In the genomic region with DNA sequence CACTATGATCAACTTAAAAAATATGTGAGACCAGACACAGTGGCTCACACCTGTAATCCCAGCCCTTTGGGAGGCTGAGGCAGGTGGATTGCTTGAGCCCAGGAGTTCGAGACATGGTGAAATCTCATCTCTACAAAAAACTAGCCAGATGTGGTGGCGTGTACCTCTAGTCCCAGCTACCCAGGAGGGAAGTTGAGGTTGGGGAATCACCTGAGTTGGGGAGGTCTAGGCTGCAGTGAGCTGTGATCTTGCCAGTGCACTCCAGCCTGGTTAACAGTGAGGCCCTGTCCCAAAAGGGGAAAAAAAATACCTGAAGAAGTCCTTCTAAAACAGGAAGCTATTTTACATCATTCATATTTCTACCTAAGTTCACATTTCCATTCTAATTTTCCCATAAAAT, we compare ENCODE assay signal across 14 cellular contexts.
DNase-seq lines count a peak whose midpoint lies in the region; ATAC-seq, FAIRE-seq and TF ChIP-seq lines count a peak whose summit lies in the region.
"Had no signal": no experiment of that assay in that cellular context is flagged by ENCODE, and none has a peak within 500 bp of the region (broad histone marks: within the 10 kb centered on the region; RNA-seq: fewer than 3 reads in every experiment).

No MANE protein-coding gene starts in this region.

- no peak overlapping the region for H3K4me2 ChIP-seq in GM23338
- H3K4me2 ChIP-seq: neural progenitor cell had no signal

- peak; percentile 53 for ATAC-seq in GM19351 (IDR thresholded peaks at IDR 0.05; ENCODE audit: unreplicated experiment)
- ATAC-seq in HG02763 (IDR thresholded peaks at IDR 0.05; ENCODE audit: unreplicated experiment) = peak; percentile 36
- ATAC-seq in HG03457 (IDR thresholded peaks at IDR 0.05; ENCODE audit: unreplicated experiment) = peak; percentile 62
- ATAC-seq in GM23338 = no peak
- ATAC-seq: left lung had no signal

- H3F3A ChIP-seq in GM23338 (replicated peaks; ENCODE audit: low read depth) = no peaks in the 10 kb centered on the region

- H3K27me3 Mint-ChIP-seq in GM23338 (ENCODE audit: insufficient read depth, low read depth, poor library complexity) = peaks cover 1% of the 10 kb centered on the region

- TF ChIP-seq POLR2A in GM12891 (IDR thresholded peaks at IDR 0.05; ENCODE audit: low read depth, low read length) = no peak

- H3K4me1 ChIP-seq in GM23338 (ENCODE audit: insufficient read depth) = no peaks in the 10 kb centered on the region; the same call in 1 of the 2 replicates
- H3K4me1 ChIP-seq: ascending aorta, left lung, neural progenitor cell had no signal

- peaks cover 5% of the 10 kb centered on the region; the same call in 1 of the 3 replicates for H3K4me1 Mint-ChIP-seq in GM23338

- DNase-seq in GM12891 (ENCODE audit: insufficient read length, low spot score) (no peak), GM23338 (ENCODE audit: low spot score) (no peak), NCI-H2029 (lab: John Stamatoyannopoulos, UW) (no peak), amygdala (lab: John Stamatoyannopoulos, UW) (no peak)
- no peak for DNase-seq in stimulated activated CD4-positive, alpha-beta T cell treated with anti-CD3 and anti-CD28 coated beads, Interleukin-4, amount 100 ng/mL, for 24 hours
- DNase-seq: left lung, NCI-H446 treated with DMSO at 0.1 percent for 48 hours had no signal

- H2AFZ ChIP-seq in GM23338 = no peak overlapping the region

- H3K9me2 ChIP-seq in GM23338 (ENCODE audit: insufficient read depth) = no peaks in the 10 kb centered on the region

- no peak overlapping the region for H3K4me3 Mint-ChIP-seq in GM23338
- H3K4me3 Mint-ChIP-seq: neural progenitor cell had no signal

- no peaks in the 10 kb centered on the region for H4K20me1 ChIP-seq in GM23338 (replicated peaks; ENCODE audit: insufficient read depth)

- no peak overlapping the region for H3K4me3 ChIP-seq in GM23338
- H3K4me3 ChIP-seq: ascending aorta, left lung, neural progenitor cell, skin epidermis had no signal

- FAIRE-seq in GM12891 (lab: Jason Lieb, UNC) = peak; percentile 63
- FAIRE-seq: urothelium cell line had no signal

- H3K27ac Mint-ChIP-seq in GM23338 = no peak overlapping the region
- H3K27ac Mint-ChIP-seq: neural progenitor cell had no signal

- H3K27ac ChIP-seq in GM23338 (ENCODE audit: low read depth) = no peak overlapping the region
- H3K27ac ChIP-seq: ascending aorta, left lung, neural progenitor cell, skin epidermis had no signal

- H3K36me3 Mint-ChIP-seq in GM23338 (ENCODE audit: low read depth) = no peaks in the 10 kb centered on the region
- H3K36me3 Mint-ChIP-seq: neural progenitor cell had no signal

- H3K36me3 ChIP-seq in GM23338 (ENCODE audit: insufficient read depth) = no peaks in the 10 kb centered on the region
- H3K36me3 ChIP-seq: ascending aorta, left lung, neural progenitor cell had no signal

- H3K79me2 ChIP-seq in GM23338 (replicated peaks; ENCODE audit: insufficient read depth) = no peaks in the 10 kb centered on the region

- no peak for TF ChIP-seq CTCF in GM23338 (conservative IDR thresholded peaks at IDR 0.05; ENCODE audit: low read depth in 2 of 2)

- no peaks in the 10 kb centered on the region for H3K9me3 Mint-ChIP-seq in GM23338
- H3K9me3 Mint-ChIP-seq: neural progenitor cell had no signal

- H3K27me3 ChIP-seq in GM23338 (ENCODE audit: insufficient read depth) = no peaks in the 10 kb centered on the region
- H3K27me3 ChIP-seq: ascending aorta, left lung, neural progenitor cell had no signal

TF ChIP-seq in GM12891, 5 proteins besides CTCF, POLR2A, EP300 and RAD21:
- peak; percentile 54 for TF ChIP-seq SPI1 (IDR thresholded peaks at IDR 0.05; ENCODE audit: low read depth, low read length)
- TF ChIP-seq POLR2AphosphoS5 (IDR thresholded peaks at IDR 0.05; ENCODE audit: low read depth, low read length) = no peak
- TF ChIP-seq PAX5 (IDR thresholded peaks at IDR 0.05; ENCODE audit: insufficient read depth, low read length, severe bottlenecking) = no peak

TF ChIP-seq in GM23338, 12 proteins besides CTCF, POLR2A, EP300 and RAD21:
- TF ChIP-seq CREB1 (CRISPR knock-in tag; IDR thresholded peaks at IDR 0.05; ENCODE audit: low read depth) (no peak), ZNF331 (CRISPR knock-in tag; IDR thresholded peaks at IDR 0.05; ENCODE audit: low read depth) (no peak), POLR2AphosphoS5 (IDR thresholded peaks at IDR 0.05; ENCODE audit: low read depth) (no peak)
- TF ChIP-seq, protein P1, sequence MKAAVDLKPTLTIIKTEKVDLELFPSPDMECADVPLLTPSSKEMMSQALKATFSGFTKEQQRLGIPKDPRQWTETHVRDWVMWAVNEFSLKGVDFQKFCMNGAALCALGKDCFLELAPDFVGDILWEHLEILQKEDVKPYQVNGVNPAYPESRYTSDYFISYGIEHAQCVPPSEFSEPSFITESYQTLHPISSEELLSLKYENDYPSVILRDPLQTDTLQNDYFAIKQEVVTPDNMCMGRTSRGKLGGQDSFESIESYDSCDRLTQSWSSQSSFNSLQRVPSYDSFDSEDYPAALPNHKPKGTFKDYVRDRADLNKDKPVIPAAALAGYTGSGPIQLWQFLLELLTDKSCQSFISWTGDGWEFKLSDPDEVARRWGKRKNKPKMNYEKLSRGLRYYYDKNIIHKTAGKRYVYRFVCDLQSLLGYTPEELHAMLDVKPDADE (IDR thresholded peaks at IDR 0.05) = no peak
